In the genomic region with DNA sequence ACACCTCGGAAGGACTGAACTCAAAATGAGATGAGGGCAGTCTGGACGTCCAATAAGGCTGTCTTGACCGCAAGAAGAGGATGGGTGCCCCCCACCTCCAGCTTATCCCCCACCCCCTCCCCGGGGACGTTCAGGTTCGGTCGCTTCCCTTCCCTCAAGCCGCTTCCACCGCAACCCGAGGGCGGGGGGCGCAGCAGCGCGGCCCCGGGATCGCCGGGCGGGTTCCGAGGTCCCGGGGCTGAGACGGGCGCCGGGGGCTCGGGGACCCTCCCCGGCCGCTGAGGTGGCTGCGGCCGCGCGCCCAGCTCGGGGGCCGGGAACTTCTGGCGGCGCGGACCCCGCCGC, we compare ENCODE assay signal across 8 cellular contexts. TPM values are rescaled to one million over a fixed set of nuclear protein-coding genes. Genes with fewer than 3 reads are reported as not detected.
A peak's percentile ranks its signal among the peaks of the same experiment; 100 is the strongest.
DNase-seq lines count a peak whose midpoint lies in the region; ATAC-seq and TF ChIP-seq lines count a peak whose summit lies in the region.

No MANE protein-coding gene starts in this region.

- peak overlapping the region; percentile 44 for H3K4me3 ChIP-seq in WERI-Rb-1 (ENCODE audit: low read depth, low read length)

- POLR2A ChIA-PET in GM10248 (lab: Yijun Ruan, JAX), result no interaction called here

- peaks cover 59% of the 10 kb centered on the region for H3K27me3 ChIP-seq in WERI-Rb-1 (ENCODE audit: insufficient read depth, low read depth, severe bottlenecking)

- CTCF ChIA-PET in GM10248 (lab: Yijun Ruan, JAX), result interaction anchor here (0.6 to 2.6 kb wide), 5 partner anchors 10 to 326 kb away, joined by 3 to 14 read pairs (median 3); no protein-coding TSS in a partner anchor

- no peaks in the 10 kb centered on the region for H3K36me3 ChIP-seq in WERI-Rb-1

- peaks cover 3% of the 10 kb centered on the region for H3K9me3 ChIP-seq in WERI-Rb-1 (ENCODE audit: severe bottlenecking)

- DNase-seq in GM10248 (ENCODE audit: extremely low spot score) (peak; percentile 45), WERI-Rb-1 (no peak), head of caudate nucleus (peak in 22 of 42 donors; percentile 7 to 53 (median 22)), sciatic nerve (ENCODE audit: low spot score) (peak; percentile 60), mucosa of gallbladder (ENCODE audit: low spot score) (no peak)
- no peak for DNase-seq in activated CD4-positive, CD25-positive, alpha-beta regulatory T cell (lab: John Stamatoyannopoulos, UW)

- intact Hi-C loops in head of caudate nucleus (cut with DNase I), result loop anchor here (5.0 kb wide), 1 partner anchor 54 kb away; no protein-coding TSS in a partner anchor
- intact Hi-C loops in sciatic nerve (cut with DNase I), result no loop called here

- H3K27ac ChIP-seq in WERI-Rb-1, result no peak overlapping the region

- ATAC-seq in HG02678 (IDR thresholded peaks at IDR 0.05; ENCODE audit: unreplicated experiment) (peak; percentile 22), sciatic nerve (peak; percentile 4), GM19463 (IDR thresholded peaks at IDR 0.05; ENCODE audit: unreplicated experiment) (no peak)

- no peak for TF ChIP-seq CTCF in GM10248 (IDR thresholded peaks at IDR 0.05; ENCODE audit: control extremely low read depth, extremely low read depth, low read depth, missing control alignments)
- no peak for TF ChIP-seq CTCF in WERI-Rb-1 (IDR thresholded peaks at IDR 0.05; ENCODE audit: low read depth, low read length)

RNA-seq across cellular contexts. Expression of a gene that starts 0.5 kb away (rescaled TPM):
- total RNA-seq in sciatic nerve (130 TPM), mucosa of gallbladder (19.1 TPM)

Comparison
In these comparisons a context has a peak if more than half of its experiments do, and no peak if none do; other contexts are left out.
1. DNase-seq: peak in GM10248 (single experiment), head of caudate nucleus (22 of 42) and sciatic nerve (single experiment); none in WERI-Rb-1 (single experiment), activated CD4-positive, CD25-positive, alpha-beta regulatory T cell (0 of 4) and mucosa of gallbladder (single experiment).